Comparison of ENCODE assay signal across 20 cellular contexts in the genomic region with DNA sequence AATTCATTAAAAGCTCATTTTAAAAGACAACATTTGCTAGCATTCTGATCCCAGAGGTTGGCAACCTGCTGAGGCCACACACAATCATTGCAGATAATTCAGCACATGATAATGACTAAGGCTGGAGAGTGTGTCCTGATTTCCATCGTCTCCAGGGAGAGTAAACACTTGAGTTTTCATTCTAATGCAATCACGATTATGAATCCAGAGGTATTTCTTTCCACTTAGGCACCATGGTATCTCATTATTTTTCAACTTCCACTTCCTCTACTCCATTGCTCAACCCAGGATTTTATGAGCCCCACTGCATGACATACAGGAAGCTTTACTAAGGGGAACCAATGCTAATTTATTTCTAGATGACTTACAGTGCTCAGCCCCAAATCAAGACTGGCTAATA.
DNase-seq lines count a peak whose midpoint lies in the region; ATAC-seq and TF ChIP-seq lines count a peak whose summit lies in the region.
"Had no signal": no experiment of that assay in that cellular context is flagged by ENCODE, and none has a peak within 500 bp of the region (broad histone marks: within the 10 kb centered on the region; RNA-seq: fewer than 3 reads in every experiment).

No MANE protein-coding gene starts in this region.

- H3K9me3 Mint-ChIP-seq in GM23338 (peaks cover 5% of the 10 kb centered on the region; the same call in 2 of the 3 replicates), Caco-2 (ENCODE audit: unreplicated experiment) (peaks cover 23% of the 10 kb centered on the region)
- H3K9me3 Mint-ChIP-seq: activated CD4-positive, alpha-beta T cell treated with anti-CD3 and anti-CD28 coated beads, Interleukin-2, amount 10 ng/mL, durations not matched to agents 24 days and 14 days had no signal

- H3K4me1 Mint-ChIP-seq in GM23338 (peaks cover 22% of the 10 kb centered on the region), Caco-2 (ENCODE audit: low read depth, unreplicated experiment) (no peaks in the 10 kb centered on the region)
- H3K4me1 Mint-ChIP-seq: activated CD4-positive, alpha-beta T cell treated with anti-CD3 and anti-CD28 coated beads, Interleukin-2, amount 10 ng/mL, durations not matched to agents 24 days and 14 days had no signal

- no peak overlapping the region for H3K27ac ChIP-seq in GM23338 (ENCODE audit: low read depth)
- H3K27ac ChIP-seq in lower lobe of right lung: no peak overlapping the region
- H3K27ac ChIP-seq: BLaER1, parathyroid adenoma, skin epidermis, transverse colon had no signal

- H3K4me3 ChIP-seq in GM23338 (no peak overlapping the region), lower lobe of right lung (no peak overlapping the region), Caco-2 (ENCODE audit: low read depth, low read length) (no peak overlapping the region)
- H3K4me3 ChIP-seq: BLaER1, skin epidermis, transverse colon had no signal

- DNase-seq in GM23338 (ENCODE audit: low spot score) (no peak), NCI-H1092 treated with DMSO at 0.1 percent for 48 hours (lab: John Stamatoyannopoulos, UW) (peak; percentile 67), RPMI7951 (ENCODE audit: low read depth) (peak; percentile 24), renal cortical epithelial cell (ENCODE audit: low read depth) (peak; percentile 68), lower lobe of right lung (no peak), Caco-2 (no peak)
- no peak for DNase-seq in activated CD4-positive, alpha-beta T cell treated with anti-CD3 and anti-CD28 coated beads, Interleukin-2, amount 50 U/mL, for 1 hour
- DNase-seq: activated CD4-positive, alpha-beta T cell treated with anti-CD3 and anti-CD28 coated beads, Interleukin-2, amount 10 ng/mL, durations not matched to agents 24 days and 14 days; activated naive CD4-positive, alpha-beta T cell; aorta; foreskin melanocyte; Karpas-422; NCI-H2029 treated with DMSO at 0.1 percent for 48 hours; NCI-H82; SHP77 treated with DMSO at 0.1 percent for 48 hours; transverse colon had no signal

- H3F3A ChIP-seq in GM23338 (replicated peaks; ENCODE audit: low read depth): no peaks in the 10 kb centered on the region

- H3K4me2 ChIP-seq in GM23338: no peak overlapping the region
- H3K4me2 ChIP-seq: BLaER1 had no signal

- H3K79me2 ChIP-seq in GM23338 (replicated peaks; ENCODE audit: insufficient read depth): no peaks in the 10 kb centered on the region
- H3K79me2 ChIP-seq: parathyroid adenoma had no signal

- no TSS peak for BruUV-seq in Caco-2 (replicated peaks; lab: Mats Ljungman, UMichigan)

- H3K9me3 ChIP-seq in lower lobe of right lung: no peaks in the 10 kb centered on the region
- H3K9me3 ChIP-seq in Caco-2: no peaks in the 10 kb centered on the region
- H3K9me3 ChIP-seq: BLaER1, transverse colon had no signal

- H3K9me2 ChIP-seq in GM23338 (ENCODE audit: insufficient read depth): peaks cover 8% of the 10 kb centered on the region; the same call in 1 of the 2 replicates

- POLR2A ChIA-PET in Caco-2 (lab: Charles Lee): no interaction called here

- H3K36me3 ChIP-seq in GM23338 (ENCODE audit: insufficient read depth) (no peaks in the 10 kb centered on the region), lower lobe of right lung (no peaks in the 10 kb centered on the region), Caco-2 (ENCODE audit: control insufficient read depth, insufficient read depth, low read length) (no peaks in the 10 kb centered on the region)
- H3K36me3 ChIP-seq: BLaER1, transverse colon had no signal

- ATAC-seq in GM23338: no peak
- no peak for ATAC-seq in lower lobe of right lung
- ATAC-seq: left lobe of liver had no signal

- H3K27ac Mint-ChIP-seq in GM23338: no peak overlapping the region
- no peak overlapping the region for H3K27ac Mint-ChIP-seq in Caco-2 (ENCODE audit: unreplicated experiment)
- H3K27ac Mint-ChIP-seq: activated CD4-positive, alpha-beta T cell treated with anti-CD3 and anti-CD28 coated beads, Interleukin-2, amount 10 ng/mL, durations not matched to agents 24 days and 14 days had no signal

- peaks cover 3% of the 10 kb centered on the region for H3K27me3 Mint-ChIP-seq in GM23338 (ENCODE audit: insufficient read depth, low read depth, poor library complexity)
- H3K27me3 Mint-ChIP-seq in Caco-2 (ENCODE audit: insufficient read depth, unreplicated experiment): no peaks in the 10 kb centered on the region
- H3K27me3 Mint-ChIP-seq: activated CD4-positive, alpha-beta T cell treated with anti-CD3 and anti-CD28 coated beads, Interleukin-2, amount 10 ng/mL, durations not matched to agents 24 days and 14 days had no signal

- CTCF ChIA-PET in Caco-2 (lab: Charles Lee): no interaction called here

- 0 out of 2 replicates have a peak, but pooled peaks cover 2% of the 10 kb centered on the region for H3K4me1 ChIP-seq in GM23338 (ENCODE audit: insufficient read depth)
- H3K4me1 ChIP-seq in lower lobe of right lung: no peaks in the 10 kb centered on the region
- no peaks in the 10 kb centered on the region for H3K4me1 ChIP-seq in Caco-2
- H3K4me1 ChIP-seq: parathyroid adenoma, transverse colon had no signal

- no peaks in the 10 kb centered on the region for H4K20me1 ChIP-seq in GM23338 (replicated peaks; ENCODE audit: insufficient read depth)
- H4K20me1 ChIP-seq: BLaER1 had no signal

- H3K27me3 ChIP-seq in GM23338 (ENCODE audit: insufficient read depth) (no peaks in the 10 kb centered on the region), lower lobe of right lung (ENCODE audit: low read depth) (no peaks in the 10 kb centered on the region), Caco-2 (replicated peaks; ENCODE audit: control insufficient read depth, insufficient read depth, low read length) (no peaks in the 10 kb centered on the region)
- H3K27me3 ChIP-seq: BLaER1, transverse colon had no signal

- no peak for TF ChIP-seq CTCF in GM23338 (conservative IDR thresholded peaks at IDR 0.05; ENCODE audit: low read depth in 2 of 2)
- no peak for TF ChIP-seq CTCF in lower lobe of right lung (IDR thresholded peaks at IDR 0.05)
- TF ChIP-seq CTCF in Caco-2 (IDR thresholded peaks at IDR 0.05; ENCODE audit: insufficient read depth in 1 of 2, low read depth in 1 of 2, low read length in 1 of 2, severe bottlenecking in 1 of 2, unreplicated experiment in 1 of 2): no peak

- H3K36me3 Mint-ChIP-seq in GM23338 (ENCODE audit: low read depth): no peaks in the 10 kb centered on the region
- H3K36me3 Mint-ChIP-seq in Caco-2 (ENCODE audit: insufficient read depth, unreplicated experiment): no peaks in the 10 kb centered on the region

- peak overlapping the region; percentile 44; the same call in 1 of the 2 replicates for H2AFZ ChIP-seq in GM23338
- H2AFZ ChIP-seq: parathyroid adenoma had no signal

- intact Hi-C loops in lower lobe of right lung (cut with DNase I) (no loop called here), Caco-2 (cut with micrococcal nuclease; ENCODE audit: unreplicated experiment) (no loop called here)

- H3K4me3 Mint-ChIP-seq in GM23338 (no peak overlapping the region), Caco-2 (ENCODE audit: unreplicated experiment) (no peak overlapping the region)
- H3K4me3 Mint-ChIP-seq: activated CD4-positive, alpha-beta T cell treated with anti-CD3 and anti-CD28 coated beads, Interleukin-2, amount 10 ng/mL, durations not matched to agents 24 days and 14 days had no signal

TF ChIP-seq in GM23338, 12 proteins besides CTCF, POLR2A, EP300 and RAD21 (continues in another document):
- no peak for TF ChIP-seq JUNB (IDR thresholded peaks at IDR 0.05; ENCODE audit: unreplicated experiment)
- no peak for TF ChIP-seq NANOG (IDR thresholded peaks at IDR 0.05; ENCODE audit: borderline replicate concordance)
- no peak for TF ChIP-seq POLR2AphosphoS5 (IDR thresholded peaks at IDR 0.05; ENCODE audit: low read depth)

Comparison
In these comparisons a context has a peak if more than half of its experiments do, and no peak if none do; other contexts are left out.
1. DNase-seq: peak in NCI-H1092 treated with DMSO at 0.1 percent for 48 hours (single experiment), RPMI7951 (single experiment) and renal cortical epithelial cell (single experiment); none in GM23338 (single experiment), lower lobe of right lung (single experiment), activated CD4-positive, alpha-beta T cell treated with anti-CD3 and anti-CD28 coated beads, Interleukin-2, amount 50 U/mL, for 1 hour (single experiment) and Caco-2 (0 of 2).